24 cellular contexts compared by ENCODE assay signal in the genomic region with DNA sequence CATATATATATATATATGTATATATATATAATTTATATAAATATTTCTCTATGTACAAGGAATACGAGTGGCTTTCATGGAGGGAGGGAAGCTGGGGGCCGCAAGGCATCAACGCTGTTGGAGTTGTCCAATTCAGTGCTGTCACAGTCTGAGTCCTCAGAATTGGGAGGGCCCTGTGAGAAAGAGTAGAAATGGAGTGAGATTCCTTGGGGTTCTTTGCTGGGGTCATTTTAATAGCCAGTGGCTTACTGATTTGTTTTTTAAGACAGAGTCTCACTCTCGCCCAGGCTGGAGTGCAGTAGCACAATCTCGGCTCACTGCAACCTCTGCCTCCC. TPM values are rescaled to one million over a fixed set of nuclear protein-coding genes. Genes with fewer than 3 reads are reported as not detected.
DNase-seq lines count a peak whose midpoint lies in the region; ATAC-seq and TF ChIP-seq lines count a peak whose summit lies in the region.
"Had no signal": no experiment of that assay in that cellular context is flagged by ENCODE, and none has a peak within 500 bp of the region (broad histone marks: within the 10 kb centered on the region; RNA-seq: fewer than 3 reads in every experiment).

No MANE protein-coding gene starts in this region.

- WGBS in esophagus squamous epithelium, 2 donors, result 82 to 86% methylated on average over 5 of the region's 5 CpGs

- H3K4me1 ChIP-seq in CD8-positive, alpha-beta T cell (ENCODE audit: insufficient read depth, low read length), result no peaks in the 10 kb centered on the region
- H3K4me1 ChIP-seq in KMS-11 (ENCODE audit: low read depth, poor library complexity, severe bottlenecking) (peaks cover 62% of the 10 kb centered on the region), esophagus squamous epithelium (peaks cover 8 to 75% (median 47%) of the 10 kb centered on the region in 3 donors)
- H3K4me1 ChIP-seq: ascending aorta had no signal

- CTCF ChIA-PET in CD8-positive, alpha-beta T cell (lab: Charles Lee), result interaction anchor here (0.6 to 2.5 kb wide), 5 partner anchors 11 to 129 kb away, joined by 3 to 11 read pairs (median 8); no protein-coding TSS in a partner anchor

- TF ChIP-seq CTCF in CD8-positive, alpha-beta T cell (IDR thresholded peaks at IDR 0.05), result no peak
- TF ChIP-seq CTCF in KMS-11 (conservative IDR thresholded peaks at IDR 0.05; ENCODE audit: low read depth, low read length) (no peak), esophagus squamous epithelium (IDR thresholded peaks at IDR 0.05) (no peak)

- H3K27ac Mint-ChIP-seq in CD8-positive, alpha-beta T cell, result peak overlapping the region; percentile 76

- H3K4me3 ChIP-seq in CD8-positive, alpha-beta T cell (ENCODE audit: low read depth, low read length), result no peak overlapping the region
- H3K4me3 ChIP-seq in KMS-11 (IDR thresholded peaks at IDR 0.05; ENCODE audit: insufficient read depth, low read depth, low read length) (no peak overlapping the region), esophagus squamous epithelium (no peak overlapping the region)
- H3K4me3 ChIP-seq: ascending aorta, dorsolateral prefrontal cortex, heart right ventricle, thyroid gland had no signal

- H3K36me3 ChIP-seq in CD8-positive, alpha-beta T cell (ENCODE audit: insufficient read depth, low read length), result peaks cover 76% of the 10 kb centered on the region
- peaks cover 59% of the 10 kb centered on the region for H3K36me3 ChIP-seq in KMS-11 (ENCODE audit: insufficient read depth)
- peaks cover 8 to 100% (median 52%) of the 10 kb centered on the region in 3 donors for H3K36me3 ChIP-seq in esophagus squamous epithelium

- H3K27me3 Mint-ChIP-seq in CD8-positive, alpha-beta T cell (ENCODE audit: low read depth), result no peaks in the 10 kb centered on the region
- H3K27me3 Mint-ChIP-seq: activated CD4-positive, alpha-beta T cell treated with anti-CD3 and anti-CD28 coated beads, Interleukin-2, amount 10 ng/mL, durations not matched to agents 24 days and 14 days; CD4-positive, CD25-positive, alpha-beta regulatory T cell; central memory CD8-positive, alpha-beta T cell; stimulated activated naive CD8-positive, alpha-beta T cell treated with anti-CD3 and anti-CD28 coated beads, Interleukin-15, amount 100 ng/mL, for 72 hours had no signal

- peaks cover 34% of the 10 kb centered on the region for H4K20me1 ChIP-seq in KMS-11 (ENCODE audit: insufficient read depth)

- H3K9me3 ChIP-seq in CD8-positive, alpha-beta T cell (ENCODE audit: low read length), result no peaks in the 10 kb centered on the region
- H3K9me3 ChIP-seq in esophagus squamous epithelium, result no peaks in the 10 kb centered on the region
- H3K9me3 ChIP-seq: ascending aorta, heart right ventricle, thyroid gland had no signal

- H3K9ac ChIP-seq in KMS-11, result no peak overlapping the region

- no peak for ATAC-seq in CD8-positive, alpha-beta T cell
- no peak for ATAC-seq in sciatic nerve
- ATAC-seq: heart right ventricle; Right ventricle myocardium inferior; stimulated activated naive CD8-positive, alpha-beta T cell treated with anti-CD3 and anti-CD28 coated beads, Interleukin-15, amount 100 ng/mL, for 72 hours had no signal

- intact Hi-C loops in CD8-positive, alpha-beta T cell (cut with DNase I, micrococcal nuclease), result no loop called here
- intact Hi-C loops in esophagus squamous epithelium (cut with DNase I), result no loop called here
- intact Hi-C loops in sciatic nerve (cut with DNase I), result no loop called here

- H3K79me2 ChIP-seq in KMS-11 (ENCODE audit: insufficient read depth, low read depth), result peaks cover 44% of the 10 kb centered on the region

- no peak overlapping the region for H3K4me2 ChIP-seq in KMS-11

- H3K36me3 Mint-ChIP-seq in CD8-positive, alpha-beta T cell, result peaks cover 87% of the 10 kb centered on the region

- peaks cover 20% of the 10 kb centered on the region for H3K4me1 Mint-ChIP-seq in CD8-positive, alpha-beta T cell (ENCODE audit: low read depth)

- no peaks in the 10 kb centered on the region for H3K9me3 Mint-ChIP-seq in CD8-positive, alpha-beta T cell
- H3K9me3 Mint-ChIP-seq: activated CD4-positive, alpha-beta T cell treated with anti-CD3 and anti-CD28 coated beads, Interleukin-2, amount 10 ng/mL, durations not matched to agents 24 days and 14 days; CD4-positive, CD25-positive, alpha-beta regulatory T cell; central memory CD8-positive, alpha-beta T cell; stimulated activated naive CD8-positive, alpha-beta T cell treated with anti-CD3 and anti-CD28 coated beads, Interleukin-15, amount 100 ng/mL, for 72 hours had no signal

- H2AFZ ChIP-seq in KMS-11 (ENCODE audit: low read depth), result no peak overlapping the region

- DNase-seq in CD8-positive, alpha-beta T cell, result no peak
- DNase-seq in esophagus squamous epithelium (lab: John Stamatoyannopoulos, UW) (no peak), sciatic nerve (ENCODE audit: low spot score) (peak; percentile 50), NCI-H526 (lab: John Stamatoyannopoulos, UW) (no peak), cerebellar nuclear complex (lab: John Stamatoyannopoulos, UW) (no peak), NCI-H1417 treated with DMSO at 0.1 percent for 48 hours (lab: John Stamatoyannopoulos, UW) (no peak)
- DNase-seq: activated CD4-positive, alpha-beta T cell treated with anti-CD3 and anti-CD28 coated beads, Interleukin-2, amount 10 ng/mL, durations not matched to agents 24 days and 14 days; activated naive CD4-positive, alpha-beta T cell treated with anti-CD3 and anti-CD28 coated beads, Interleukin-2, amount 50 U/mL, for 16 hours; CD4-positive, CD25-positive, alpha-beta regulatory T cell; DMS 273 treated with DMSO at 0.1 percent for 48 hours; dorsolateral prefrontal cortex; heart right ventricle; MV-4-11; NCI-H187 treated with DMSO at 0.1 percent for 48 hours; stimulated activated naive CD8-positive, alpha-beta T cell treated with anti-CD3 and anti-CD28 coated beads, Interleukin-15, amount 100 ng/mL, for 72 hours; T-helper 9 cell; thyroid gland; WERI-Rb-1 had no signal

- H3K27ac ChIP-seq in CD8-positive, alpha-beta T cell (ENCODE audit: low read depth, low read length), result no peak overlapping the region
- H3K27ac ChIP-seq in KMS-11, result peak overlapping the region; percentile 12; the same call in 1 of the 2 replicates
- peak overlapping the region; percentile 8 to 38 (median 24) for H3K27ac ChIP-seq in esophagus squamous epithelium
- H3K27ac ChIP-seq: thyroid gland, WERI-Rb-1 had no signal

- H3K27me3 ChIP-seq in CD8-positive, alpha-beta T cell (ENCODE audit: insufficient read depth, low read length), result no peaks in the 10 kb centered on the region
- no peaks in the 10 kb centered on the region for H3K27me3 ChIP-seq in KMS-11 (ENCODE audit: insufficient read depth, low read depth)
- no peaks in the 10 kb centered on the region for H3K27me3 ChIP-seq in esophagus squamous epithelium
- H3K27me3 ChIP-seq: ascending aorta, dorsolateral prefrontal cortex, heart right ventricle, thyroid gland had no signal

- POLR2A ChIA-PET in CD8-positive, alpha-beta T cell (lab: Charles Lee), result interaction anchor here (0.7 to 1.9 kb wide), 3 partner anchors 9 to 20 kb away, joined by 4 to 6 read pairs (median 6); a partner anchor contains a TSS

- H3K4me3 Mint-ChIP-seq in CD8-positive, alpha-beta T cell, result no peak overlapping the region
- H3K4me3 Mint-ChIP-seq: activated CD4-positive, alpha-beta T cell treated with anti-CD3 and anti-CD28 coated beads, Interleukin-2, amount 10 ng/mL, durations not matched to agents 24 days and 14 days; CD4-positive, CD25-positive, alpha-beta regulatory T cell; stimulated activated naive CD8-positive, alpha-beta T cell treated with anti-CD3 and anti-CD28 coated beads, Interleukin-15, amount 100 ng/mL, for 72 hours had no signal

- no peak for TF ChIP-seq POLR2A in esophagus squamous epithelium (IDR thresholded peaks at IDR 0.05)

RNA-seq across cellular contexts. Expression of a gene that starts 18.2 kb away (rescaled TPM):
- 10 to 100 TPM; 11.1 to 12.9 TPM for total RNA-seq in CD8-positive, alpha-beta T cell
- total RNA-seq in esophagus squamous epithelium (1 to 10 TPM in 3 of 4 donors, under 1 TPM in 1; 0.80 to 8.4 (median 2.7) TPM), sciatic nerve (28.6 TPM)

RNA-seq across cellular contexts. Expression of a gene that starts 20.0 kb away (rescaled TPM):
- 10 to 100 TPM; 22.9 to 23.9 TPM for total RNA-seq in CD8-positive, alpha-beta T cell
- total RNA-seq in esophagus squamous epithelium (10 to 100 TPM; 19.5 to 25.9 (median 22.7) TPM), sciatic nerve (19.4 TPM)

RNA-seq across cellular contexts. Expression of a gene that starts 26.2 kb away (rescaled TPM):
- total RNA-seq in CD8-positive, alpha-beta T cell, result not detected
- total RNA-seq in esophagus squamous epithelium, result under 1 TPM in 1 of 4 donors, not detected in 3; 0.70 TPM
- not detected for total RNA-seq in sciatic nerve
- total RNA-seq: activated CD4-positive, alpha-beta T cell treated with anti-CD3 and anti-CD28 coated beads, Interleukin-2, amount 10 ng/mL, durations not matched to agents 24 days and 14 days; CD4-positive, CD25-positive, alpha-beta regulatory T cell; endothelial cell of umbilical vein; heart right ventricle; omental fat pad; Right ventricle myocardium inferior; thyroid gland had no signal

RNA-seq across cellular contexts. Expression of a gene that starts 29.2 kb away (rescaled TPM):
- total RNA-seq in CD8-positive, alpha-beta T cell, result 1,000 to 10,000 TPM; 1,250 to 1,255 TPM
- 100 to 1,000 TPM; 202 to 400 (median 287) TPM for total RNA-seq in esophagus squamous epithelium
- 772 TPM for total RNA-seq in sciatic nerve

RNA-seq across cellular contexts. Expression of a gene that starts 39.5 kb away (rescaled TPM):
- total RNA-seq in CD8-positive, alpha-beta T cell, result 100 to 1,000 TPM; 131 to 155 TPM
- total RNA-seq in esophagus squamous epithelium (10 to 100 TPM; 24.9 to 72.9 (median 51.1) TPM), sciatic nerve (86.4 TPM)
